Comparison of ENCODE assay signal across 1 cellular context in genomic region chr12:121839106-121839992, GRCh38.
TF ChIP-seq lines count a peak whose summit lies in the region.

No MANE protein-coding gene starts in this region.

TF ChIP-seq in K562, 482 proteins besides CTCF, POLR2A, EP300 and RAD21 (continues in another document):
- TF ChIP-seq E2F3 (CRISPR knock-in tag; IDR thresholded peaks at IDR 0.05) (no peak), PRPF4 (IDR thresholded peaks at IDR 0.05; ENCODE audit: insufficient read depth, low read depth, low read length, poor library complexity, severe bottlenecking) (no peak), SRF (CRISPR knock-in tag; IDR thresholded peaks at IDR 0.05) (peak in 1 of 2 experiments; percentile 83; a peak in 1 of 4 replicates), EHMT2 (IDR thresholded peaks at IDR 0.05) (no peak), ZBTB8A (IDR thresholded peaks at IDR 0.05; ENCODE audit: partially characterized antibody) (no peak), ZNF408 (CRISPR knock-in tag; IDR thresholded peaks at IDR 0.05; ENCODE audit: low read depth) (no peak), HMG20B (CRISPR knock-in tag; IDR thresholded peaks at IDR 0.05) (no peak), RNF219 (CRISPR knock-in tag; IDR thresholded peaks at IDR 0.05) (no peak), TEAD2 (tag; IDR thresholded peaks at IDR 0.05) (no peak), TFAP4 (CRISPR knock-in tag; IDR thresholded peaks at IDR 0.05; ENCODE audit: borderline replicate concordance) (peak; percentile 89), ZC3H8 (IDR thresholded peaks at IDR 0.05) (no peak), KAT7 (CRISPR knock-in tag; IDR thresholded peaks at IDR 0.05; ENCODE audit: borderline replicate concordance) (no peak), HDAC2 (IDR thresholded peaks at IDR 0.05) (peak; percentile 63), MTA2 (IDR thresholded peaks at IDR 0.05; ENCODE audit: low read depth) (peak; percentile 9; the same call in 1 of the 2 replicates), POLR2B (IDR thresholded peaks at IDR 0.05; ENCODE audit: low read depth, partially characterized antibody) (peak; percentile 82), TCFL5 (CRISPR knock-in tag; conservative IDR thresholded peaks at IDR 0.05) (no peak), HOXB6 (CRISPR knock-in tag; IDR thresholded peaks at IDR 0.05; ENCODE audit: borderline replicate concordance) (no peak), ARHGAP35 (IDR thresholded peaks at IDR 0.05; ENCODE audit: partially characterized antibody) (no peak), KDM2B (CRISPR knock-in tag; IDR thresholded peaks at IDR 0.05) (peak; percentile 33; the same call in 1 of the 2 replicates), PML (IDR thresholded peaks at IDR 0.05; ENCODE audit: low read length) (peak; percentile 62; the same call in 1 of the 2 replicates), ZNF311 (CRISPR knock-in tag; IDR thresholded peaks at IDR 0.05) (no peak), EWSR1 (IDR thresholded peaks at IDR 0.05; ENCODE audit: borderline replicate concordance, low read depth, partially characterized antibody) (no peak), YBX1 (IDR thresholded peaks at IDR 0.05) (no peak), ZBTB7A (IDR thresholded peaks at IDR 0.05; ENCODE audit: borderline replicate concordance, control insufficient read depth, low read depth, low read length) (peak; percentile 47; the same call in 1 of the 2 replicates), CBX1 (IDR thresholded peaks at IDR 0.05; ENCODE audit: low read depth) (peak; percentile 69; the same call in 1 of the 2 replicates), ILK (tag; IDR thresholded peaks at IDR 0.05; ENCODE audit: borderline replicate concordance, low read depth) (no peak), NONO (IDR thresholded peaks at IDR 0.05; ENCODE audit: low read depth in 2 of 2, low read length in 1 of 2) (peak in 1 of 2 experiments; percentile 80; a peak in 2 of 4 replicates), KLF13 (tag; IDR thresholded peaks at IDR 0.05; ENCODE audit: borderline replicate concordance, low read depth) (peak; percentile 95), NFRKB (IDR thresholded peaks at IDR 0.05; ENCODE audit: low read depth) (0 out of 2 replicates have a peak, but pooled peaks have one; percentile 60), FOSL1 (tag; conservative IDR thresholded peaks at IDR 0.05) (no peak), POLR2AphosphoS5 (IDR thresholded peaks at IDR 0.05; ENCODE audit: control insufficient read depth, insufficient read depth, low read depth, low read length) (peak; percentile 86), ZNF445 (CRISPR knock-in tag; IDR thresholded peaks at IDR 0.05; ENCODE audit: low read depth) (no peak), CREB3L1 (IDR thresholded peaks at IDR 0.05; ENCODE audit: borderline replicate concordance, low read depth) (no peak; the same call in 1 of the 2 replicates), SP1 (CRISPR knock-in tag; IDR thresholded peaks at IDR 0.05) (peak; percentile 95), BHLHE40 (IDR thresholded peaks at IDR 0.05; ENCODE audit: low read length) (peak; percentile 67), PHB2 (IDR thresholded peaks at IDR 0.05; ENCODE audit: low read depth) (no peak), PHF20 (IDR thresholded peaks at IDR 0.05; ENCODE audit: partially characterized antibody) (peak; percentile 31), ZNF212 (CRISPR knock-in tag; IDR thresholded peaks at IDR 0.05) (no peak), NEUROD1 (IDR thresholded peaks at IDR 0.05; ENCODE audit: borderline replicate concordance, low read depth, low read length, partially characterized antibody) (peak; percentile 16), ZNF395 (CRISPR knock-in tag; IDR thresholded peaks at IDR 0.05) (no peak; the same call in 1 of the 2 replicates), TRIM28 (IDR thresholded peaks at IDR 0.05) (peak; percentile 61), TRIM24 (IDR thresholded peaks at IDR 0.05) (no peak)
- TF ChIP-seq, protein P1, sequence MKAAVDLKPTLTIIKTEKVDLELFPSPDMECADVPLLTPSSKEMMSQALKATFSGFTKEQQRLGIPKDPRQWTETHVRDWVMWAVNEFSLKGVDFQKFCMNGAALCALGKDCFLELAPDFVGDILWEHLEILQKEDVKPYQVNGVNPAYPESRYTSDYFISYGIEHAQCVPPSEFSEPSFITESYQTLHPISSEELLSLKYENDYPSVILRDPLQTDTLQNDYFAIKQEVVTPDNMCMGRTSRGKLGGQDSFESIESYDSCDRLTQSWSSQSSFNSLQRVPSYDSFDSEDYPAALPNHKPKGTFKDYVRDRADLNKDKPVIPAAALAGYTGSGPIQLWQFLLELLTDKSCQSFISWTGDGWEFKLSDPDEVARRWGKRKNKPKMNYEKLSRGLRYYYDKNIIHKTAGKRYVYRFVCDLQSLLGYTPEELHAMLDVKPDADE (conservative IDR thresholded peaks at IDR 0.05; ENCODE audit: control insufficient read depth, low read depth, low read length): 0 out of 2 replicates have a peak, but pooled peaks have one; percentile 33
- TF ChIP-seq, protein P2, sequence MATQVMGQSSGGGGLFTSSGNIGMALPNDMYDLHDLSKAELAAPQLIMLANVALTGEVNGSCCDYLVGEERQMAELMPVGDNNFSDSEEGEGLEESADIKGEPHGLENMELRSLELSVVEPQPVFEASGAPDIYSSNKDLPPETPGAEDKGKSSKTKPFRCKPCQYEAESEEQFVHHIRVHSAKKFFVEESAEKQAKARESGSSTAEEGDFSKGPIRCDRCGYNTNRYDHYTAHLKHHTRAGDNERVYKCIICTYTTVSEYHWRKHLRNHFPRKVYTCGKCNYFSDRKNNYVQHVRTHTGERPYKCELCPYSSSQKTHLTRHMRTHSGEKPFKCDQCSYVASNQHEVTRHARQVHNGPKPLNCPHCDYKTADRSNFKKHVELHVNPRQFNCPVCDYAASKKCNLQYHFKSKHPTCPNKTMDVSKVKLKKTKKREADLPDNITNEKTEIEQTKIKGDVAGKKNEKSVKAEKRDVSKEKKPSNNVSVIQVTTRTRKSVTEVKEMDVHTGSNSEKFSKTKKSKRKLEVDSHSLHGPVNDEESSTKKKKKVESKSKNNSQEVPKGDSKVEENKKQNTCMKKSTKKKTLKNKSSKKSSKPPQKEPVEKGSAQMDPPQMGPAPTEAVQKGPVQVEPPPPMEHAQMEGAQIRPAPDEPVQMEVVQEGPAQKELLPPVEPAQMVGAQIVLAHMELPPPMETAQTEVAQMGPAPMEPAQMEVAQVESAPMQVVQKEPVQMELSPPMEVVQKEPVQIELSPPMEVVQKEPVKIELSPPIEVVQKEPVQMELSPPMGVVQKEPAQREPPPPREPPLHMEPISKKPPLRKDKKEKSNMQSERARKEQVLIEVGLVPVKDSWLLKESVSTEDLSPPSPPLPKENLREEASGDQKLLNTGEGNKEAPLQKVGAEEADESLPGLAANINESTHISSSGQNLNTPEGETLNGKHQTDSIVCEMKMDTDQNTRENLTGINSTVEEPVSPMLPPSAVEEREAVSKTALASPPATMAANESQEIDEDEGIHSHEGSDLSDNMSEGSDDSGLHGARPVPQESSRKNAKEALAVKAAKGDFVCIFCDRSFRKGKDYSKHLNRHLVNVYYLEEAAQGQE (CRISPR knock-in tag; IDR thresholded peaks at IDR 0.05; ENCODE audit: low read depth): no peak
- TF ChIP-seq, protein P3, sequence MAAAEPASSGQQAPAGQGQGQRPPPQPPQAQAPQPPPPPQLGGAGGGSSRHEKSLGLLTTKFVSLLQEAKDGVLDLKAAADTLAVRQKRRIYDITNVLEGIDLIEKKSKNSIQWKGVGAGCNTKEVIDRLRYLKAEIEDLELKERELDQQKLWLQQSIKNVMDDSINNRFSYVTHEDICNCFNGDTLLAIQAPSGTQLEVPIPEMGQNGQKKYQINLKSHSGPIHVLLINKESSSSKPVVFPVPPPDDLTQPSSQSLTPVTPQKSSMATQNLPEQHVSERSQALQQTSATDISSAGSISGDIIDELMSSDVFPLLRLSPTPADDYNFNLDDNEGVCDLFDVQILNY (CRISPR knock-in tag; IDR thresholded peaks at IDR 0.05): no peak
- TF ChIP-seq, protein P4, sequence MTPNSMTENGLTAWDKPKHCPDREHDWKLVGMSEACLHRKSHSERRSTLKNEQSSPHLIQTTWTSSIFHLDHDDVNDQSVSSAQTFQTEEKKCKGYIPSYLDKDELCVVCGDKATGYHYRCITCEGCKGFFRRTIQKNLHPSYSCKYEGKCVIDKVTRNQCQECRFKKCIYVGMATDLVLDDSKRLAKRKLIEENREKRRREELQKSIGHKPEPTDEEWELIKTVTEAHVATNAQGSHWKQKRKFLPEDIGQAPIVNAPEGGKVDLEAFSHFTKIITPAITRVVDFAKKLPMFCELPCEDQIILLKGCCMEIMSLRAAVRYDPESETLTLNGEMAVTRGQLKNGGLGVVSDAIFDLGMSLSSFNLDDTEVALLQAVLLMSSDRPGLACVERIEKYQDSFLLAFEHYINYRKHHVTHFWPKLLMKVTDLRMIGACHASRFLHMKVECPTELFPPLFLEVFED (CRISPR knock-in tag; conservative IDR thresholded peaks at IDR 0.05): no peak
- TF ChIP-seq, protein P5, sequence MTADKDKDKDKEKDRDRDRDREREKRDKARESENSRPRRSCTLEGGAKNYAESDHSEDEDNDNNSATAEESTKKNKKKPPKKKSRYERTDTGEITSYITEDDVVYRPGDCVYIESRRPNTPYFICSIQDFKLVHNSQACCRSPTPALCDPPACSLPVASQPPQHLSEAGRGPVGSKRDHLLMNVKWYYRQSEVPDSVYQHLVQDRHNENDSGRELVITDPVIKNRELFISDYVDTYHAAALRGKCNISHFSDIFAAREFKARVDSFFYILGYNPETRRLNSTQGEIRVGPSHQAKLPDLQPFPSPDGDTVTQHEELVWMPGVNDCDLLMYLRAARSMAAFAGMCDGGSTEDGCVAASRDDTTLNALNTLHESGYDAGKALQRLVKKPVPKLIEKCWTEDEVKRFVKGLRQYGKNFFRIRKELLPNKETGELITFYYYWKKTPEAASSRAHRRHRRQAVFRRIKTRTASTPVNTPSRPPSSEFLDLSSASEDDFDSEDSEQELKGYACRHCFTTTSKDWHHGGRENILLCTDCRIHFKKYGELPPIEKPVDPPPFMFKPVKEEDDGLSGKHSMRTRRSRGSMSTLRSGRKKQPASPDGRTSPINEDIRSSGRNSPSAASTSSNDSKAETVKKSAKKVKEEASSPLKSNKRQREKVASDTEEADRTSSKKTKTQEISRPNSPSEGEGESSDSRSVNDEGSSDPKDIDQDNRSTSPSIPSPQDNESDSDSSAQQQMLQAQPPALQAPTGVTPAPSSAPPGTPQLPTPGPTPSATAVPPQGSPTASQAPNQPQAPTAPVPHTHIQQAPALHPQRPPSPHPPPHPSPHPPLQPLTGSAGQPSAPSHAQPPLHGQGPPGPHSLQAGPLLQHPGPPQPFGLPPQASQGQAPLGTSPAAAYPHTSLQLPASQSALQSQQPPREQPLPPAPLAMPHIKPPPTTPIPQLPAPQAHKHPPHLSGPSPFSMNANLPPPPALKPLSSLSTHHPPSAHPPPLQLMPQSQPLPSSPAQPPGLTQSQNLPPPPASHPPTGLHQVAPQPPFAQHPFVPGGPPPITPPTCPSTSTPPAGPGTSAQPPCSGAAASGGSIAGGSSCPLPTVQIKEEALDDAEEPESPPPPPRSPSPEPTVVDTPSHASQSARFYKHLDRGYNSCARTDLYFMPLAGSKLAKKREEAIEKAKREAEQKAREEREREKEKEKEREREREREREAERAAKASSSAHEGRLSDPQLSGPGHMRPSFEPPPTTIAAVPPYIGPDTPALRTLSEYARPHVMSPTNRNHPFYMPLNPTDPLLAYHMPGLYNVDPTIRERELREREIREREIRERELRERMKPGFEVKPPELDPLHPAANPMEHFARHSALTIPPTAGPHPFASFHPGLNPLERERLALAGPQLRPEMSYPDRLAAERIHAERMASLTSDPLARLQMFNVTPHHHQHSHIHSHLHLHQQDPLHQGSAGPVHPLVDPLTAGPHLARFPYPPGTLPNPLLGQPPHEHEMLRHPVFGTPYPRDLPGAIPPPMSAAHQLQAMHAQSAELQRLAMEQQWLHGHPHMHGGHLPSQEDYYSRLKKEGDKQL (CRISPR knock-in tag; IDR thresholded peaks at IDR 0.05; ENCODE audit: borderline replicate concordance): no peak
